Comparison of ENCODE assay signal across 34 cellular contexts in the genomic region with DNA sequence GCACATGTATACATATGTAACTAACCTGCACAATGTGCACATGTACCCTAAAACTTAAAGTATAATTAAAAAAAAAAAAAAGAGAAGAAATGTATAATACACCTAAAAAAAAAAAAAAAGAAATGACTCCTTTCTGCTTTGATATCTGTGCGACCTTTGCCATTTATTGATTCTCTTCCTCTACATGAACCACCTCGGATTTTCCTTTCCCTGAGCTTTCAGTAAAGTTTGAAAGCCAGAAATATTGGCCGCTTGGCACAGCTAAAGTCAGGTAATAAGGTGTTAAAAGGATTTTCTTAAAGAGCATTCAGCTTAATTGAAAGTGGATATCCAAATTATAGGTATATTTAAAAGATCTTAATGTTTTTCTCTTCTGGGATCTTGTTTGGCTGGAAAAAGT.
"Had no signal": no experiment of that assay in that cellular context is flagged by ENCODE, and none has a peak within 500 bp of the region (broad histone marks: within the 10 kb centered on the region; RNA-seq: fewer than 3 reads in every experiment).

No MANE protein-coding gene starts in this region.

- DNase-seq: Karpas-422, Kasumi-1, KG1, MG63, MM.1S, MV-4-11, NCI-H1048, NCI-H1092, NCI-H1092 treated with DMSO at 0.1 percent for 48 hours, NCI-H1105, NCI-H1105 treated with DMSO at 0.1 percent for 48 hours, NCI-H1417, NCI-H1417 treated with DMSO at 0.1 percent for 48 hours, NCI-H1436, NCI-H1436 treated with DMSO at 0.1 percent for 48 hours, NCI-H146, NCI-H1694, NCI-H1694 treated with DMSO at 0.1 percent for 48 hours, NCI-H187, NCI-H187 treated with DMSO at 0.1 percent for 48 hours, NCI-H1930, NCI-H2029, NCI-H2029 treated with DMSO at 0.1 percent for 48 hours, NCI-H2081, NCI-H2081 treated with DMSO at 0.1 percent for 48 hours, NCI-H2107, NCI-H2171, NCI-H2171 treated with DMSO at 0.1 percent for 48 hours, NCI-H2227 treated with DMSO at 0.1 percent for 48 hours, NCI-H226, NCI-H345, NCI-H446, NCI-H446 treated with DMSO at 0.1 percent for 48 hours had no signal

- H3K9ac ChIP-seq: KMS-11 had no signal

- H3K36me3 ChIP-seq: MG63 had no signal

- H3K4me2 ChIP-seq: KMS-11 had no signal

- H3K27me3 ChIP-seq: MG63 had no signal

- H3K27ac ChIP-seq: KMS-11 had no signal

- H3K4me3 ChIP-seq: MG63 had no signal

- H3K9me3 ChIP-seq: MG63 had no signal
